ENCODE assay signal across 8 cellular contexts in the genomic region with DNA sequence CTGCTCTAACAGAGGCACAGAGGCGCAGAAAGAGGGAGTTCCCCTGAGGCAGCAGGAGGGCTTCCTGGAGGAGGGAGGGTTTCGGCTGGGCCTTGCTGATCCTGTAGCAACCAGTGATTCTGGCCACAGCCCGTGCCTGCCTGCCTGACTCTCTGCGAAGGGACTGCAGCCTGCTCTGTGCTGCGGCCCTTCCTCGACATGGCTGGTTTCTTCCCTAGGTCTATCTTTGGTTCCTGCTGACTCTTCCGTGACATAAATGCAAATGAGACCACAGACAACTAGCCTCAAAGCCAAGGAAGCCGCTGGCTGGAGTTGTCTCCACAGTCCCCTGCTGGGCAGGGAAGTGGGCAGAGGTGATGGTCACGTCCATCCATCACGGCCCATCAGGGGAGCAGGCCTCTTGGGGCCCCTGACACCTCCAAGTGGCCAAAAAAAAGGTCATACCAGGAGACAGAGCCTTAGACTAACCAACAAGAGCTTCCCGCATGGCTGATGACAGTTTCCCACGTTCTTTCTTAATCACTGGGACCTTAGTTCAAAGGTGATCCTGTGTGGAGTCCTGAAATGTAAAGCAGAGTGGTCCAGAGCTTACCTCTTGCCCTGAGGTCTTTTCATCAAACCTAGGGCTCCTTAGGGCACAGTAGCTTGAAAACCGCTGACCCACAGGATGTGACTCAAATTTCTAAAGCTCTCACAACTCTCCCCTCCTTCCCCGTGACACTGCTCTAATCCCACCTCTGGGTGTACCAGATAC. TPM values are rescaled to one million over a fixed set of nuclear protein-coding genes. Genes with fewer than 3 reads are reported as not detected.
DNase-seq lines count a peak whose midpoint lies in the region; ATAC-seq and TF ChIP-seq lines count a peak whose summit lies in the region.

No MANE protein-coding gene starts in this region.

- H3K27me3 ChIP-seq in WERI-Rb-1 (ENCODE audit: insufficient read depth, low read depth, severe bottlenecking) (no peaks in the 10 kb centered on the region), right atrium auricular region (no peaks in the 10 kb centered on the region)

- no peaks in the 10 kb centered on the region for H3K36me3 ChIP-seq in WERI-Rb-1
- H3K36me3 ChIP-seq in right atrium auricular region: no peaks in the 10 kb centered on the region

- no peaks in the 10 kb centered on the region for H3K9me3 ChIP-seq in WERI-Rb-1 (ENCODE audit: severe bottlenecking)
- no peaks in the 10 kb centered on the region for H3K9me3 ChIP-seq in right atrium auricular region

- peaks cover 6 to 82% of the 10 kb centered on the region in 2 donors for H3K4me1 ChIP-seq in right atrium auricular region

- in situ Hi-C loops in Caki2 (cut with HindIII; ENCODE audit: low pct_unique_long_range_greater_than_20kb, low sequenced_read_pairs): no loop called here

- H3K27ac ChIP-seq in WERI-Rb-1 (no peak overlapping the region), right atrium auricular region (peak overlapping the region; percentile 65 to 78), temporal lobe (ENCODE audit: low read depth, low read length) (peak overlapping the region; percentile 45)

- TF ChIP-seq CTCF in WERI-Rb-1 (IDR thresholded peaks at IDR 0.05; ENCODE audit: low read depth, low read length) (no peak), right atrium auricular region (IDR thresholded peaks at IDR 0.05) (no peak)

- H3K4me3 ChIP-seq in WERI-Rb-1 (ENCODE audit: low read depth, low read length) (no peak overlapping the region), right atrium auricular region (no peak overlapping the region)

- DNase-seq in Caki2 (ENCODE audit: low read depth) (peak; percentile 92), WERI-Rb-1 (peak; percentile 10), right atrium auricular region (ENCODE audit: low spot score) (peak; percentile 59), medulla oblongata (ENCODE audit: extremely low spot score) (no peak), AG08395 (ENCODE audit: low spot score) (no peak)

- ATAC-seq in GM19438 (IDR thresholded peaks at IDR 0.05; ENCODE audit: low read depth, unreplicated experiment) (peak; percentile 89), HG03378 (IDR thresholded peaks at IDR 0.05; ENCODE audit: unreplicated experiment) (peak; percentile 86)

RNA-seq across cellular contexts. Expression of a gene that starts 55.3 kb away (rescaled TPM):
- 47.8 and 66.2 TPM in 2 replicates for total RNA-seq in Caki2 (2014; rRNA removed; shearing (Covaris generic); ENCODE audit: low replicate concordance)
- total RNA-seq in right atrium auricular region (10 to 100 TPM; 19.5 to 26.0 TPM), temporal lobe (6.9 TPM)

Comparison
In these comparisons a context has a peak if more than half of its experiments do, and no peak if none do; other contexts are left out.
1. DNase-seq: peak in Caki2 (single experiment), WERI-Rb-1 (single experiment) and right atrium auricular region (single experiment); none in medulla oblongata (single experiment) and AG08395 (single experiment).